Comparison of ENCODE assay signal across 8 cellular contexts in the genomic region with DNA sequence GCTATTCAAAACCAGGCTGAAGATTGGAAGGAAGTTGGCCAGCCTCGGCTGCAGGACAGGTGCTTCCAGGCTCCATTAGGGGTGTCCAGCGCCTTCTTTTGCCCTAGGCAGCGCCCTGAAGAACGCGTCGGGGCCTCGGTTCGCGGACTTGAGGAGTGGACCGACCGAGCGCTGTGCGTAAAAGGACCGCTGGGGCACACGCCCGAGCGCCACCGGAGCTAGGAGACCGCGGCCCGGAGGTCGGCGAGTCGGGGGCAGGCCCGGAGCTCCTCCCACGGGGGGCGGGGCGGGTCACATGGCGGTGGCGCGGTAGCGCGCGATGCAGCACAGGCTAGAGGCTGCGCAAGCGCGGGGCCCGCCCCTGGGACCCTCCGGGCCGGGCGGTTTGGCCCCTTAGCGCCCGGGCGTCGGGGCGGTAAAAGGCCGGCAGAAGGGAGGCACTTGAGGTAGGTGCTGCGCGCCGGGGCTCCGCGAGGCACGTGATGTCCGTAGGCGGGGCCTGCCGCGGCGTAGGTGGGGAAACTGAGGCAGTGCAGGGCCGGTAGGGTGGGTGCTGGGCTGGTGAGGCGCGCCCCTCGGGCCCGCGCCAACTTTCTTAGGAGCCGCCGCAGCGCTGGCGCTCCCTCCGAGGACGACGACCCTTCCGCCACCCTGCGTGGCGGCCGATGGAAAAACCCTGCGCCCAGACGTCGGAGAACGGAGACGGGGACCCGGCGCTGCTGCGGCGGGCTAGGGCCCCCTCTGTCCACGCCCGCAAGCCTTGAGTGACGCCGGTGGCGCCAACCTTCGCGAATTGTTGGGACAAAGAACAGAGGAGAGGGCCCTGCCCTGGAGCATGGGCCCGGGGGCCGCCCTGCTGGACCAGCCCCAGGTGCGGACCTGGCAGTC. TPM values are rescaled to one million over a fixed set of nuclear protein-coding genes. Genes with fewer than 3 reads are reported as not detected.
DNase-seq lines count a peak whose midpoint lies in the region; ATAC-seq and TF ChIP-seq lines count a peak whose summit lies in the region.

A gene with protein sequence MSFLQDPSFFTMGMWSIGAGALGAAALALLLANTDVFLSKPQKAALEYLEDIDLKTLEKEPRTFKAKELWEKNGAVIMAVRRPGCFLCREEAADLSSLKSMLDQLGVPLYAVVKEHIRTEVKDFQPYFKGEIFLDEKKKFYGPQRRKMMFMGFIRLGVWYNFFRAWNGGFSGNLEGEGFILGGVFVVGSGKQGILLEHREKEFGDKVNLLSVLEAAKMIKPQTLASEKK (plus strand): TSS at position 354 of the 888 bp plus-strand sequence. CDS start 11,917 bp downstream, outside the sequence.

- ATAC-seq in GM18517 (IDR thresholded peaks at IDR 0.05; ENCODE audit: unreplicated experiment) = peak; percentile 80
- ATAC-seq in HG03025 (IDR thresholded peaks at IDR 0.05; ENCODE audit: low FRiP score, unreplicated experiment) = peak; percentile 96
- ATAC-seq in activated CD8-positive, alpha-beta T cell treated with anti-CD3 and anti-CD28 coated beads for 36 hours = peak; percentile 92
- peak; percentile 95 for ATAC-seq in lung (ENCODE audit: insufficient read depth, low FRiP score)

- 2% methylated on average over 76 to 94 of the region's 94 CpGs for WGBS in lung, 2 donors

- DNase-seq in 8988T (peak; percentile 95), NCI-H2227 treated with DMSO at 0.1 percent for 48 hours (lab: John Stamatoyannopoulos, UW) (peak; percentile 54), lung (ENCODE audit: low spot score) (peak; percentile 83)
- DNase-seq in activated CD8-positive, alpha-beta T cell treated with anti-CD3 and anti-CD28 coated beads for 36 hours = peak; percentile 92
- DNase-seq in stimulated activated CD4-positive, alpha-beta T cell treated with anti-CD3 and anti-CD28 coated beads, TNF-alpha, amount 100 ng/mL, for 4 hours (ENCODE audit: low read depth in 3 of 3) = peak; percentile 56 to 73 (median 61)

- H3K9me3 ChIP-seq in duodenal mucosa (ENCODE audit: control insufficient read depth in 1 of 2, low read length in 2 of 2) (no peaks in the 10 kb centered on the region), lung (ENCODE audit: control insufficient read depth in 2 of 2, insufficient read depth in 1 of 2, low read length in 1 of 2) (no peaks in the 10 kb centered on the region)

- intact Hi-C loops in activated CD8-positive, alpha-beta T cell treated with anti-CD3 and anti-CD28 coated beads for 36 hours (cut with micrococcal nuclease) = no loop called here

- H3K4me3 ChIP-seq in duodenal mucosa (ENCODE audit: low read depth in 1 of 2, low read length in 2 of 2) = peak within 1 kb of the TSS; percentile 82
- peak within 1 kb of the TSS; percentile 81 for H3K4me3 ChIP-seq in lung

- H3K27ac Mint-ChIP-seq in activated CD8-positive, alpha-beta T cell treated with anti-CD3 and anti-CD28 coated beads for 36 hours = peak within 1 kb of the TSS; percentile 81

- peaks cover 34% of the 10 kb centered on the region for H3K4me1 Mint-ChIP-seq in activated CD8-positive, alpha-beta T cell treated with anti-CD3 and anti-CD28 coated beads for 36 hours (ENCODE audit: low read depth)

- H3K27ac ChIP-seq in duodenal mucosa (ENCODE audit: low read depth, low read length) = peak within 1 kb of the TSS; percentile 61
- peak within 1 kb of the TSS; percentile 81 to 93 for H3K27ac ChIP-seq in lung (ENCODE audit: low read depth in 1 of 2, low read length in 1 of 2)

- H3K4me3 Mint-ChIP-seq in activated CD8-positive, alpha-beta T cell treated with anti-CD3 and anti-CD28 coated beads for 36 hours = peak within 1 kb of the TSS; percentile 76

- H3K36me3 ChIP-seq in duodenal mucosa (ENCODE audit: control insufficient read depth in 1 of 2, insufficient read depth in 2 of 2, low read length in 2 of 2) (no peaks in the 10 kb centered on the region), lung (ENCODE audit: control insufficient read depth in 2 of 2, insufficient read depth in 2 of 2, low read length in 2 of 2) (no peaks in the 10 kb centered on the region)

- H3K27me3 ChIP-seq in duodenal mucosa (ENCODE audit: control insufficient read depth in 1 of 2, insufficient read depth in 2 of 2, low read length in 2 of 2) (no peaks in the 10 kb centered on the region), lung (ENCODE audit: control insufficient read depth, insufficient read depth) (no peaks in the 10 kb centered on the region)

- POLR2A ChIA-PET in activated CD8-positive, alpha-beta T cell treated with anti-CD3 and anti-CD28 coated beads for 36 hours (lab: Charles Lee) = interaction anchor here (0.6 to 1.8 kb wide), 5 partner anchors 36 to 118 kb away, joined by 3 to 6 read pairs (median 4); no protein-coding TSS in a partner anchor

- no peaks in the 10 kb centered on the region for H3K9me3 Mint-ChIP-seq in activated CD8-positive, alpha-beta T cell treated with anti-CD3 and anti-CD28 coated beads for 36 hours

- H3K36me3 Mint-ChIP-seq in activated CD8-positive, alpha-beta T cell treated with anti-CD3 and anti-CD28 coated beads for 36 hours (ENCODE audit: low read depth) = no peaks in the 10 kb centered on the region

- peak within 1 kb of the TSS; percentile 68 to 86 for H3K9ac ChIP-seq in duodenal mucosa (ENCODE audit: low read depth in 1 of 2, low read length in 2 of 2)

- CTCF ChIA-PET in activated CD8-positive, alpha-beta T cell treated with anti-CD3 and anti-CD28 coated beads for 36 hours (lab: Charles Lee) = interaction anchor here (0.7 to 5.7 kb wide), 9 partner anchors 29 to 103 kb away, joined by 3 to 39 read pairs (median 4); no protein-coding TSS in a partner anchor

- TF ChIP-seq CTCF in activated CD8-positive, alpha-beta T cell treated with anti-CD3 and anti-CD28 coated beads for 36 hours (IDR thresholded peaks at IDR 0.05) = no peak
- TF ChIP-seq CTCF in lung (IDR thresholded peaks at IDR 0.05; ENCODE audit: control extremely low read depth, extremely low read depth) = no peak

- peaks cover 3% of the 10 kb centered on the region for H3K27me3 Mint-ChIP-seq in activated CD8-positive, alpha-beta T cell treated with anti-CD3 and anti-CD28 coated beads for 36 hours

- H3K4me1 ChIP-seq in duodenal mucosa (ENCODE audit: control insufficient read depth in 1 of 2, insufficient read depth in 2 of 2, low read length in 2 of 2) (peaks cover 44 to 45% of the 10 kb centered on the region in 2 donors), lung (ENCODE audit: control insufficient read depth in 2 of 2, insufficient read depth in 2 of 2, low read length in 2 of 2) (peaks cover 13 to 19% of the 10 kb centered on the region in 2 donors)

RNA-seq across cellular contexts. Expression of the gene that starts here (rescaled TPM):
- total RNA-seq in activated CD8-positive, alpha-beta T cell treated with anti-CD3 and anti-CD28 coated beads for 36 hours = 10 to 100 TPM; 21.0 to 22.7 TPM
- total RNA-seq in lung = 10 to 100 TPM; 42.8 to 59.5 TPM
- 10 to 100 TPM; 18.2 to 31.2 TPM for polyA plus RNA-seq in lung

Comparison
In these comparisons a context has a peak if more than half of its experiments do, and no peak if none do; other contexts are left out.
1. Peak in every context shown above with its lines: DNase-seq, ATAC-seq, H3K4me3 ChIP-seq and H3K27ac ChIP-seq.